6 cellular contexts compared by ENCODE assay signal in the genomic region with DNA sequence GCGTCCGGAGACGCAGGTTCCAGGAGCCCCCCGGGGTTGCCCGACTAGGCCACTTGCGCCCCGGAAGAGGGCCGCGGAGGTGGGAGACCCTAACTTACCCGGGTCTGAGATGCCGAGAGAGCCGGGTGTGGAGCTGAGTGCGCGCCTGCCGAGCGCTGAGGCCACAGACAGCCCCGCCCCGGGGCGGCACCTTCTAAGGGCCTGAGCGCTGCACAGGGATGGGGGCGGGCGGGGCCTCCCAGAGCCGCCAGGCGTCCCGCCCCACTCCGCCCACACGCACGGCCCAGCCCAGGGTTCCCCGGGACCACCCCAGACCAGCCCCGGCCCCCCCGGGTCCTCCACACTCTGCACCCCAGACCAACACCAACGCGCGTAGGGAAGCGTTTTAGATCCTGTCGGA. TPM values are rescaled to one million over a fixed set of nuclear protein-coding genes. Genes with fewer than 3 reads are reported as not detected.
"Had no signal": no experiment of that assay in that cellular context is flagged by ENCODE, and none has a peak within 500 bp of the region (broad histone marks: within the 10 kb centered on the region; RNA-seq: fewer than 3 reads in every experiment).

No MANE protein-coding gene starts in this region.

RNA-seq across cellular contexts. Expression of gene SMIM34, which starts 35.7 kb away (rescaled TPM):
- total RNA-seq: activated CD4-positive, alpha-beta memory T cell treated with anti-CD3 and anti-CD28 coated beads, Interleukin-2, amount 10 ng/mL, durations not matched to agents 7 days and 5 days; activated CD8-positive, alpha-beta memory T cell treated with anti-CD3 and anti-CD28 coated beads, Interleukin-2, amount 10 ng/mL, durations not matched to agents 7 days and 5 days; MCF 10A; OCI-LY7; PC-9; SK-MEL-5 had no signal

RNA-seq across cellular contexts. Expression of gene KCNE1, which starts 52.6 kb away (rescaled TPM):
- total RNA-seq: SK-MEL-5 had no signal
